In the genomic region with DNA sequence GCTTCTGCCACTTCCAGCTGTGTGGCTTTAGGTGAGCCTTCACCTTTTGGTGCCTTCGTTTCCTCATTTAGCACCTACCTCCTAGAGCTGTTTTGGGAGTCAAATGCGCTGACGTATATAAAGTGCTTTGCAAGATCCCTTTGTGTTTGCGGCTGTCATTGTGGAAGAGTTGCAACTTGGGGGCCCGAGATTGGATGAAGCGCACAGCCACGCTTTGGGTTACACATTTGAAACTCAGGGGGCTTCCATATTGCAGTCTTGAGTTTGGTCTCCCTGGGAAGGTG, we compare ENCODE assay signal across 8 cellular contexts. TPM values are rescaled to one million over a fixed set of nuclear protein-coding genes. Genes with fewer than 3 reads are reported as not detected.
DNase-seq lines count a peak whose midpoint lies in the region; ATAC-seq and TF ChIP-seq lines count a peak whose summit lies in the region.

No MANE protein-coding gene starts in this region.

- H3K79me2 ChIP-seq in KMS-11 (ENCODE audit: insufficient read depth, low read depth): peaks cover 11% of the 10 kb centered on the region; the same call in 1 of the 2 replicates

- peaks cover 7% of the 10 kb centered on the region for H3K4me1 ChIP-seq in KMS-11 (ENCODE audit: low read depth, poor library complexity, severe bottlenecking)

- no peaks in the 10 kb centered on the region for H3K36me3 ChIP-seq in KMS-11 (ENCODE audit: insufficient read depth)

- no peak overlapping the region for H3K27ac ChIP-seq in KMS-11

- peak overlapping the region; percentile 89 to 91 for H3K4me3 Mint-ChIP-seq in CD14-positive monocyte
- peak overlapping the region; percentile 90 for H3K4me3 Mint-ChIP-seq in chondrocyte (ENCODE audit: unreplicated experiment)
- peak overlapping the region; percentile 90 for H3K4me3 Mint-ChIP-seq in natural killer cell treated with Interleukin-12 subunit alpha and Interleukin-12 subunit beta and Interleukin-15 and Interleukin-18, amount 100 ng/mL, for 72 hours

- no peak for TF ChIP-seq CTCF in CD14-positive monocyte (IDR thresholded peaks at IDR 0.05)
- TF ChIP-seq CTCF in KMS-11 (conservative IDR thresholded peaks at IDR 0.05; ENCODE audit: low read depth, low read length): no peak
- TF ChIP-seq CTCF in chondrocyte (IDR thresholded peaks at IDR 0.05): no peak

- H3K4me1 Mint-ChIP-seq in CD14-positive monocyte (peaks cover 65% of the 10 kb centered on the region), chondrocyte (ENCODE audit: low read depth) (peaks cover 67% of the 10 kb centered on the region)
- peaks cover 26 to 44% of the 10 kb centered on the region in 2 donors for H3K4me1 Mint-ChIP-seq in natural killer cell treated with Interleukin-12 subunit alpha and Interleukin-12 subunit beta and Interleukin-15 and Interleukin-18, amount 100 ng/mL, for 72 hours (ENCODE audit: low read depth in 2 of 2)

- H3K9me3 Mint-ChIP-seq in CD14-positive monocyte: no peaks in the 10 kb centered on the region
- H3K9me3 Mint-ChIP-seq in chondrocyte (ENCODE audit: low read depth): no peaks in the 10 kb centered on the region
- H3K9me3 Mint-ChIP-seq in natural killer cell treated with Interleukin-12 subunit alpha and Interleukin-12 subunit beta and Interleukin-15 and Interleukin-18, amount 100 ng/mL, for 72 hours: no peaks in the 10 kb centered on the region

- H3K27ac Mint-ChIP-seq in CD14-positive monocyte (peak overlapping the region in 5 of 7 donors; percentile 45 to 86 (median 78)), chondrocyte (ENCODE audit: unreplicated experiment) (peak overlapping the region; percentile 84)
- H3K27ac Mint-ChIP-seq in natural killer cell treated with Interleukin-12 subunit alpha and Interleukin-12 subunit beta and Interleukin-15 and Interleukin-18, amount 100 ng/mL, for 72 hours: peak overlapping the region; percentile 65 to 82

- intact Hi-C loops in CD14-positive monocyte (cut with micrococcal nuclease): loop anchor here (2.0 to 10.0 kb wide), 4 partner anchors 171 to 385 kb away; a partner anchor contains a TSS

- H2AFZ ChIP-seq in KMS-11 (ENCODE audit: low read depth): peak overlapping the region; percentile 52; the same call in 1 of the 2 replicates

- no peak overlapping the region for H3K4me3 ChIP-seq in KMS-11 (IDR thresholded peaks at IDR 0.05; ENCODE audit: insufficient read depth, low read depth, low read length)

- H3K9ac ChIP-seq in KMS-11: peak overlapping the region; percentile 71; the same call in 1 of the 2 replicates

- no peaks in the 10 kb centered on the region for H3K27me3 ChIP-seq in KMS-11 (ENCODE audit: insufficient read depth, low read depth)

- no peaks in the 10 kb centered on the region for H3K27me3 Mint-ChIP-seq in CD14-positive monocyte (ENCODE audit: low read depth in 3 of 3)
- H3K27me3 Mint-ChIP-seq in chondrocyte (ENCODE audit: low read depth): no peaks in the 10 kb centered on the region
- H3K27me3 Mint-ChIP-seq in natural killer cell treated with Interleukin-12 subunit alpha and Interleukin-12 subunit beta and Interleukin-15 and Interleukin-18, amount 100 ng/mL, for 72 hours: no peaks in the 10 kb centered on the region

- ATAC-seq in natural killer cell treated with Interleukin-12 subunit alpha and Interleukin-12 subunit beta and Interleukin-15 and Interleukin-18, amount 100 ng/mL, for 72 hours: no peak
- ATAC-seq in HG03378 (IDR thresholded peaks at IDR 0.05; ENCODE audit: unreplicated experiment): no peak

- H3K36me3 Mint-ChIP-seq in CD14-positive monocyte (peaks cover 13 to 29% of the 10 kb centered on the region in 2 donors), chondrocyte (ENCODE audit: low read depth) (no peaks in the 10 kb centered on the region)
- no peaks in the 10 kb centered on the region for H3K36me3 Mint-ChIP-seq in natural killer cell treated with Interleukin-12 subunit alpha and Interleukin-12 subunit beta and Interleukin-15 and Interleukin-18, amount 100 ng/mL, for 72 hours

- DNase-seq in CD14-positive monocyte (ENCODE audit: low spot score): no peak
- DNase-seq in chondrocyte (ENCODE audit: low spot score): no peak
- no peak for DNase-seq in natural killer cell treated with Interleukin-12 subunit alpha and Interleukin-12 subunit beta and Interleukin-15 and Interleukin-18, amount 100 ng/mL, for 72 hours (ENCODE audit: low spot score)
- no peak for DNase-seq in GDM1 (lab: John Stamatoyannopoulos, UW)
- DNase-seq in NCI-H2029 treated with DMSO at 0.1 percent for 48 hours (lab: John Stamatoyannopoulos, UW): no peak
- no peak for DNase-seq in HK-2 (ENCODE audit: unreplicated experiment)

- H4K20me1 ChIP-seq in KMS-11 (ENCODE audit: insufficient read depth): no peaks in the 10 kb centered on the region

- H3K4me2 ChIP-seq in KMS-11: peak overlapping the region; percentile 84

RNA-seq across cellular contexts. Expression of a gene that starts 0.6 kb away (rescaled TPM):
- 100 to 1,000 TPM; 152 to 167 TPM for polyA plus RNA-seq in CD14-positive monocyte
- 145 to 165 TPM (median 146 TPM) in 3 replicates for total RNA-seq in chondrocyte
- 100 to 1,000 TPM; 146 to 212 TPM for total RNA-seq in natural killer cell treated with Interleukin-12 subunit alpha and Interleukin-12 subunit beta and Interleukin-15 and Interleukin-18, amount 100 ng/mL, for 72 hours

RNA-seq across cellular contexts. Expression of a gene that starts 4.8 kb away (rescaled TPM):
- 10 to 100 TPM; 13.0 to 13.6 TPM for polyA plus RNA-seq in CD14-positive monocyte
- total RNA-seq in chondrocyte: 12.0 to 13.7 TPM (median 13.5 TPM) in 3 replicates
- total RNA-seq in natural killer cell treated with Interleukin-12 subunit alpha and Interleukin-12 subunit beta and Interleukin-15 and Interleukin-18, amount 100 ng/mL, for 72 hours: 10 to 100 TPM; 19.1 to 36.8 TPM

RNA-seq across cellular contexts. Expression of a gene that starts 13.6 kb away (rescaled TPM):
- polyA plus RNA-seq in CD14-positive monocyte: under 1 TPM; 0.14 to 0.22 TPM
- total RNA-seq in chondrocyte: 12.9 to 21.6 TPM (median 14.2 TPM) in 3 replicates
- 1 to 10 TPM; 4.5 to 6.3 TPM for total RNA-seq in natural killer cell treated with Interleukin-12 subunit alpha and Interleukin-12 subunit beta and Interleukin-15 and Interleukin-18, amount 100 ng/mL, for 72 hours
